ENCODE assay signal across 11 cellular contexts in the genomic region with DNA sequence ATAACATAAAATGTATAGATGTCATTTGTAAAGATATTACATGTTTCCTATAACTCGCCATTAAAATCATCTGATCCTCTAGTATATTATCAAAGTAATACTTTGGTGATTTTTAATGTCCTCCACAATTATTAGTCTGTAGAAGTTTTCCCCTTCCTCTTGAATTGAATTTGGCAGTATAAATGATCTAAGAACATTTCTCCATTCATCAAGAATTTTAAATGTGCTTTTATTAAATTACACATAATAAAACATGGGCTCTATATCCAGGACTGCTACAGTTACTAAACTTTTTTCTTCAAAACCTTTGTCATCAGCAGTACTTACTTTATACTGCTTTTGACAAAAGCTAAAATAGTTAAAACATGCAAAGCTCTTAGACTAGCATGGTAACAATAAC.
"Had no signal": no experiment of that assay in that cellular context is flagged by ENCODE, and none has a peak within 500 bp of the region (broad histone marks: within the 10 kb centered on the region; RNA-seq: fewer than 3 reads in every experiment).

No MANE protein-coding gene starts in this region.

- H3K4me3 ChIP-seq: GM23248, GM23338, HAP-1 had no signal

- ATAC-seq: GM23338, HCT116 had no signal

- DNase-seq: GM23248, GOT3, H7, H9, HCEC 1CT, HFFc6 had no signal

- H2AFZ ChIP-seq: GM23248, GM23338 had no signal

- H3K9me3 ChIP-seq: HAP-1 had no signal

- H3K27ac ChIP-seq: GM23248 had no signal

- H3K36me3 ChIP-seq: HAP-1 had no signal

- FAIRE-seq: H1, H54 had no signal

- H3K9ac ChIP-seq: GM23248 had no signal

- H3K4me2 ChIP-seq: GM23338 had no signal
